27 cellular contexts compared by ENCODE assay signal in genomic region chr17:8477653-8478441, GRCh38. TPM values are rescaled to one million over a fixed set of nuclear protein-coding genes. Genes with fewer than 3 reads are reported as not detected.
DNase-seq lines count a peak whose midpoint lies in the region; ATAC-seq and TF ChIP-seq lines count a peak whose summit lies in the region.
"Had no signal": no experiment of that assay in that cellular context is flagged by ENCODE, and none has a peak within 500 bp of the region (broad histone marks: within the 10 kb centered on the region; RNA-seq: fewer than 3 reads in every experiment).

No MANE protein-coding gene starts in this region.

- ATAC-seq in left lobe of liver (peak; percentile 90), GM18870 (IDR thresholded peaks at IDR 0.05; ENCODE audit: unreplicated experiment) (no peak), GM18873 (IDR thresholded peaks at IDR 0.05; ENCODE audit: low FRiP score, unreplicated experiment) (no peak)
- no peak for ATAC-seq in stimulated activated naive B cell treated with anti-CD40 and anti-IgM and Interleukin-4, amounts not matched to agents 10 μg/mL and 1 μg/mL and 100 μg/mL, for 72 hours (replicated peaks)
- ATAC-seq: A549; activated T-cell treated with anti-CD3 and anti-CD28 coated beads, Interleukin-2, amount 50 U/mL, for 4 hours; gastroesophageal sphincter; left cardiac atrium; WTC11 had no signal

- H3K36me3 Mint-ChIP-seq in Calu3 (ENCODE audit: insufficient read depth, unreplicated experiment) (peaks cover 28% of the 10 kb centered on the region), progenitor cell of endocrine pancreas (ENCODE audit: insufficient read depth) (peaks cover 42% of the 10 kb centered on the region)
- H3K36me3 Mint-ChIP-seq in activated naive CD8-positive, alpha-beta T cell treated with anti-CD3 and anti-CD28 coated beads for 36 hours = peaks cover 15% of the 10 kb centered on the region
- H3K36me3 Mint-ChIP-seq in stimulated activated naive B cell treated with anti-CD40 and anti-IgM and Interleukin-4, amounts not matched to agents 10 μg/mL and 1 μg/mL and 100 μg/mL, for 72 hours = peaks cover 49 to 83% of the 10 kb centered on the region in 2 donors

- BruUV-seq in Calu3 (replicated peaks; lab: Mats Ljungman, UMichigan) = no TSS peak

- H3K27me3 Mint-ChIP-seq in Calu3 (ENCODE audit: unreplicated experiment) = no peaks in the 10 kb centered on the region
- no peaks in the 10 kb centered on the region for H3K27me3 Mint-ChIP-seq in activated naive CD8-positive, alpha-beta T cell treated with anti-CD3 and anti-CD28 coated beads for 36 hours
- H3K27me3 Mint-ChIP-seq in progenitor cell of endocrine pancreas = no peaks in the 10 kb centered on the region
- H3K27me3 Mint-ChIP-seq in stimulated activated naive B cell treated with anti-CD40 and anti-IgM and Interleukin-4, amounts not matched to agents 10 μg/mL and 1 μg/mL and 100 μg/mL, for 72 hours = no peaks in the 10 kb centered on the region
- H3K27me3 Mint-ChIP-seq: activated CD4-positive, alpha-beta T cell treated with anti-CD3 and anti-CD28 coated beads, Interleukin-2, amount 10 ng/mL, durations not matched to agents 24 days and 14 days had no signal

- intact Hi-C loops in Calu3 (cut with micrococcal nuclease; ENCODE audit: unreplicated experiment) = no loop called here

- TF ChIP-seq CTCF in Calu3 (IDR thresholded peaks at IDR 0.05; ENCODE audit: unreplicated experiment) = no peak
- TF ChIP-seq CTCF in progenitor cell of endocrine pancreas (IDR thresholded peaks at IDR 0.05; ENCODE audit: unreplicated experiment) = no peak

- no peaks in the 10 kb centered on the region for H3K9me3 Mint-ChIP-seq in Calu3 (ENCODE audit: low read depth, unreplicated experiment)
- H3K9me3 Mint-ChIP-seq in activated naive CD8-positive, alpha-beta T cell treated with anti-CD3 and anti-CD28 coated beads for 36 hours = peaks cover under 1% of the 10 kb centered on the region
- no peaks in the 10 kb centered on the region for H3K9me3 Mint-ChIP-seq in progenitor cell of endocrine pancreas (ENCODE audit: low read depth)
- H3K9me3 Mint-ChIP-seq in stimulated activated naive B cell treated with anti-CD40 and anti-IgM and Interleukin-4, amounts not matched to agents 10 μg/mL and 1 μg/mL and 100 μg/mL, for 72 hours = peaks cover 0 to 1% of the 10 kb centered on the region in 2 donors
- H3K9me3 Mint-ChIP-seq: WTC11 had no signal

- H3K4me1 Mint-ChIP-seq in Calu3 (ENCODE audit: low read depth, unreplicated experiment) (no peaks in the 10 kb centered on the region), progenitor cell of endocrine pancreas (ENCODE audit: low read depth) (no peaks in the 10 kb centered on the region)
- no peaks in the 10 kb centered on the region for H3K4me1 Mint-ChIP-seq in activated naive CD8-positive, alpha-beta T cell treated with anti-CD3 and anti-CD28 coated beads for 36 hours
- no peaks in the 10 kb centered on the region for H3K4me1 Mint-ChIP-seq in stimulated activated naive B cell treated with anti-CD40 and anti-IgM and Interleukin-4, amounts not matched to agents 10 μg/mL and 1 μg/mL and 100 μg/mL, for 72 hours
- H3K4me1 Mint-ChIP-seq: activated CD4-positive, alpha-beta T cell treated with anti-CD3 and anti-CD28 coated beads, Interleukin-2, amount 10 ng/mL, durations not matched to agents 24 days and 14 days; WTC11 had no signal

- H3K27ac Mint-ChIP-seq in Calu3 (ENCODE audit: unreplicated experiment) (peak overlapping the region; percentile 52), progenitor cell of endocrine pancreas (peak overlapping the region; percentile 33)
- peak overlapping the region; percentile 39 for H3K27ac Mint-ChIP-seq in activated naive CD8-positive, alpha-beta T cell treated with anti-CD3 and anti-CD28 coated beads for 36 hours
- no peak overlapping the region for H3K27ac Mint-ChIP-seq in stimulated activated naive B cell treated with anti-CD40 and anti-IgM and Interleukin-4, amounts not matched to agents 10 μg/mL and 1 μg/mL and 100 μg/mL, for 72 hours
- H3K27ac Mint-ChIP-seq: activated CD4-positive, alpha-beta T cell treated with anti-CD3 and anti-CD28 coated beads, Interleukin-2, amount 10 ng/mL, durations not matched to agents 24 days and 14 days; WTC11 had no signal

- DNase-seq in Calu3 (no peak), left lobe of liver (ENCODE audit: low spot score) (peak; percentile 87), progenitor cell of endocrine pancreas (ENCODE audit: low spot score, unreplicated experiment) (no peak)
- no peak for DNase-seq in activated naive CD8-positive, alpha-beta T cell treated with anti-CD3 and anti-CD28 coated beads for 36 hours
- DNase-seq in stimulated activated naive B cell treated with anti-CD40 and anti-IgM and Interleukin-4, amounts not matched to agents 10 μg/mL and 1 μg/mL and 100 μg/mL, for 72 hours = no peak
- no peak for DNase-seq in activated effector memory CD4-positive, alpha-beta T cell treated with anti-CD3 and anti-CD28 coated beads, Interleukin-2, amount 50 U/mL, for 16 hours
- DNase-seq: activated CD4-positive, alpha-beta T cell treated with anti-CD3 and anti-CD28 coated beads, Interleukin-2, amount 10 ng/mL, durations not matched to agents 24 days and 14 days; activated T-cell treated with anti-CD3 and anti-CD28 coated beads, Interleukin-2, amount 50 U/mL, for 4 hours; brain microvascular endothelial cell; DMS79 treated with DMSO at 0.1 percent for 48 hours; GDM1; GOT3; KG1; left cardiac atrium; MG63; NCI-H1105; NCI-H187 treated with DMSO at 0.1 percent for 48 hours; NCI-H526; sigmoid colon; stimulated activated CD4-positive, alpha-beta T cell treated with anti-CD3 and anti-CD28 coated beads, Interleukin-15, amount 100 ng/mL, for 24 hours; stimulated activated naive CD4-positive, alpha-beta T cell; T-helper 1 cell had no signal

- CTCF ChIA-PET in Calu3 (lab: Charles Lee) = no interaction called here

- H3K4me3 Mint-ChIP-seq in Calu3 (ENCODE audit: low read depth, unreplicated experiment) = no peak overlapping the region
- no peak overlapping the region for H3K4me3 Mint-ChIP-seq in activated naive CD8-positive, alpha-beta T cell treated with anti-CD3 and anti-CD28 coated beads for 36 hours
- H3K4me3 Mint-ChIP-seq in progenitor cell of endocrine pancreas (ENCODE audit: low read depth) = no peak overlapping the region
- H3K4me3 Mint-ChIP-seq in stimulated activated naive B cell treated with anti-CD40 and anti-IgM and Interleukin-4, amounts not matched to agents 10 μg/mL and 1 μg/mL and 100 μg/mL, for 72 hours = no peak overlapping the region
- H3K4me3 Mint-ChIP-seq: activated CD4-positive, alpha-beta T cell treated with anti-CD3 and anti-CD28 coated beads, Interleukin-2, amount 10 ng/mL, durations not matched to agents 24 days and 14 days; activated T-cell treated with anti-CD3 and anti-CD28 coated beads, Interleukin-2, amount 50 U/mL, for 4 hours; WTC11 had no signal

RNA-seq across cellular contexts. Expression of gene NDEL1, which starts 42.2 kb away (rescaled TPM):
- total RNA-seq in Calu3 (2022) (40.5 and 40.8 TPM in 2 replicates), left lobe of liver (37.5 TPM), progenitor cell of endocrine pancreas (30.5 and 40.5 TPM in 2 replicates)
- total RNA-seq in activated naive CD8-positive, alpha-beta T cell treated with anti-CD3 and anti-CD28 coated beads for 36 hours = 10 to 100 TPM; 37.5 to 47.8 TPM
